In genomic region chr6:26199057-26199772, GRCh38 we compare ENCODE assay signal across 1 cellular context.
TF ChIP-seq lines count a peak whose summit lies in the region.

No MANE protein-coding gene starts in this region.

TF ChIP-seq in HepG2, 621 proteins besides CTCF, POLR2A, EP300 and RAD21 (continued from another document and continues in another):
- TF ChIP-seq, protein P1, sequence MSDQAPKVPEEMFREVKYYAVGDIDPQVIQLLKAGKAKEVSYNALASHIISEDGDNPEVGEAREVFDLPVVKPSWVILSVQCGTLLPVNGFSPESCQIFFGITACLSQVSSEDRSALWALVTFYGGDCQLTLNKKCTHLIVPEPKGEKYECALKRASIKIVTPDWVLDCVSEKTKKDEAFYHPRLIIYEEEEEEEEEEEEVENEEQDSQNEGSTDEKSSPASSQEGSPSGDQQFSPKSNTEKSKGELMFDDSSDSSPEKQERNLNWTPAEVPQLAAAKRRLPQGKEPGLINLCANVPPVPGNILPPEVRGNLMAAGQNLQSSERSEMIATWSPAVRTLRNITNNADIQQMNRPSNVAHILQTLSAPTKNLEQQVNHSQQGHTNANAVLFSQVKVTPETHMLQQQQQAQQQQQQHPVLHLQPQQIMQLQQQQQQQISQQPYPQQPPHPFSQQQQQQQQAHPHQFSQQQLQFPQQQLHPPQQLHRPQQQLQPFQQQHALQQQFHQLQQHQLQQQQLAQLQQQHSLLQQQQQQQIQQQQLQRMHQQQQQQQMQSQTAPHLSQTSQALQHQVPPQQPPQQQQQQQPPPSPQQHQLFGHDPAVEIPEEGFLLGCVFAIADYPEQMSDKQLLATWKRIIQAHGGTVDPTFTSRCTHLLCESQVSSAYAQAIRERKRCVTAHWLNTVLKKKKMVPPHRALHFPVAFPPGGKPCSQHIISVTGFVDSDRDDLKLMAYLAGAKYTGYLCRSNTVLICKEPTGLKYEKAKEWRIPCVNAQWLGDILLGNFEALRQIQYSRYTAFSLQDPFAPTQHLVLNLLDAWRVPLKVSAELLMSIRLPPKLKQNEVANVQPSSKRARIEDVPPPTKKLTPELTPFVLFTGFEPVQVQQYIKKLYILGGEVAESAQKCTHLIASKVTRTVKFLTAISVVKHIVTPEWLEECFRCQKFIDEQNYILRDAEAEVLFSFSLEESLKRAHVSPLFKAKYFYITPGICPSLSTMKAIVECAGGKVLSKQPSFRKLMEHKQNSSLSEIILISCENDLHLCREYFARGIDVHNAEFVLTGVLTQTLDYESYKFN (CRISPR knock-in tag; conservative IDR thresholded peaks at IDR 0.05): no peak; the same call in 1 of the 2 replicates
- TF ChIP-seq ATF2 (CRISPR knock-in tag; IDR thresholded peaks at IDR 0.05) (peak; percentile 63), ZNF672 (CRISPR knock-in tag; IDR thresholded peaks at IDR 0.05) (0 out of 2 replicates have a peak, but pooled peaks have one; percentile 62), CCDC6 (CRISPR knock-in tag; IDR thresholded peaks at IDR 0.05) (peak; percentile 14; the same call in 1 of the 2 replicates), AGO1 (IDR thresholded peaks at IDR 0.05; ENCODE audit: low read depth, low read length, poor library complexity, severe bottlenecking) (no peak), KLF11 (CRISPR knock-in tag; IDR thresholded peaks at IDR 0.05) (no peak), ELF3 (CRISPR knock-in tag; IDR thresholded peaks at IDR 0.05) (no peak), NFIC (IDR thresholded peaks at IDR 0.05; ENCODE audit: low read length) (peak; percentile 79), SRY (CRISPR knock-in tag; IDR thresholded peaks at IDR 0.05) (peak; percentile 78; the same call in 1 of the 2 replicates), NR2F2 (IDR thresholded peaks at IDR 0.05; ENCODE audit: borderline replicate concordance, low read depth) (no peak), HNF4G (IDR thresholded peaks at IDR 0.05; ENCODE audit: borderline replicate concordance, low read depth, low read length) (no peak), HNF4G (CRISPR knock-in tag; IDR thresholded peaks at IDR 0.05; ENCODE audit: borderline replicate concordance, low read depth) (no peak), ARHGAP35 (CRISPR knock-in tag; IDR thresholded peaks at IDR 0.05; ENCODE audit: borderline replicate concordance) (peak; percentile 83; the same call in 1 of the 2 replicates), ZSCAN25 (CRISPR knock-in tag; IDR thresholded peaks at IDR 0.05) (0 out of 2 replicates have a peak, but pooled peaks have one; percentile 20), SCMH1 (CRISPR knock-in tag; IDR thresholded peaks at IDR 0.05; ENCODE audit: borderline replicate concordance) (no peak), MEF2D (CRISPR knock-in tag; IDR thresholded peaks at IDR 0.05) (no peak), ZNF782 (CRISPR knock-in tag; IDR thresholded peaks at IDR 0.05; ENCODE audit: borderline replicate concordance) (no peak), ZFP36L2 (CRISPR knock-in tag; IDR thresholded peaks at IDR 0.05) (0 out of 2 replicates have a peak, but pooled peaks have one; percentile 50), ZNF333 (CRISPR knock-in tag; IDR thresholded peaks at IDR 0.05; ENCODE audit: borderline replicate concordance) (no peak), ZNF335 (CRISPR knock-in tag; IDR thresholded peaks at IDR 0.05) (0 out of 2 replicates have a peak, but pooled peaks have one; percentile 17), SRF (IDR thresholded peaks at IDR 0.05; ENCODE audit: low read depth, low read length) (no peak), DR1 (CRISPR knock-in tag; IDR thresholded peaks at IDR 0.05) (peak; percentile 90), ZMYM2 (CRISPR knock-in tag; IDR thresholded peaks at IDR 0.05) (0 out of 2 replicates have a peak, but pooled peaks have one; percentile 50), MAFG (CRISPR knock-in tag; IDR thresholded peaks at IDR 0.05) (no peak), ZNF629 (CRISPR knock-in tag; conservative IDR thresholded peaks at IDR 0.05) (peak; percentile 25; the same call in 1 of the 2 replicates), ZNF83 (CRISPR knock-in tag; IDR thresholded peaks at IDR 0.05; ENCODE audit: borderline replicate concordance) (0 out of 2 replicates have a peak, but pooled peaks have one; percentile 54), TFE3 (CRISPR knock-in tag; IDR thresholded peaks at IDR 0.05) (0 out of 2 replicates have a peak, but pooled peaks have one; percentile 17), RNF219 (CRISPR knock-in tag; IDR thresholded peaks at IDR 0.05) (peak; percentile 84), CREB1 (IDR thresholded peaks at IDR 0.05) (peak; percentile 18; the same call in 1 of the 2 replicates), CREB1 (CRISPR knock-in tag; IDR thresholded peaks at IDR 0.05) (peak; percentile 75), ASH2L (IDR thresholded peaks at IDR 0.05; ENCODE audit: insufficient read length, low read depth, low read length) (peak; percentile 69), ZNF572 (CRISPR knock-in tag; IDR thresholded peaks at IDR 0.05) (no peak), GATAD2A (CRISPR knock-in tag; IDR thresholded peaks at IDR 0.05) (no peak), PRDM15 (CRISPR knock-in tag; IDR thresholded peaks at IDR 0.05) (no peak; the same call in 1 of the 2 replicates), KLF16 (CRISPR knock-in tag; IDR thresholded peaks at IDR 0.05) (peak in 1 of 2 experiments; percentile 68; a peak in 1 of 4 replicates), ATF5 (CRISPR knock-in tag; IDR thresholded peaks at IDR 0.05; ENCODE audit: low read depth) (peak; percentile 43; the same call in 1 of the 2 replicates), HOXA7 (CRISPR knock-in tag; IDR thresholded peaks at IDR 0.05) (no peak), EED (CRISPR knock-in tag; IDR thresholded peaks at IDR 0.05) (0 out of 2 replicates have a peak, but pooled peaks have one; percentile 62), THYN1 (CRISPR knock-in tag; IDR thresholded peaks at IDR 0.05; ENCODE audit: borderline replicate concordance, low read depth) (no peak), CENPT (CRISPR knock-in tag; IDR thresholded peaks at IDR 0.05; ENCODE audit: low read depth) (peak; percentile 40; the same call in 1 of the 2 replicates)
- TF ChIP-seq, protein P2, sequence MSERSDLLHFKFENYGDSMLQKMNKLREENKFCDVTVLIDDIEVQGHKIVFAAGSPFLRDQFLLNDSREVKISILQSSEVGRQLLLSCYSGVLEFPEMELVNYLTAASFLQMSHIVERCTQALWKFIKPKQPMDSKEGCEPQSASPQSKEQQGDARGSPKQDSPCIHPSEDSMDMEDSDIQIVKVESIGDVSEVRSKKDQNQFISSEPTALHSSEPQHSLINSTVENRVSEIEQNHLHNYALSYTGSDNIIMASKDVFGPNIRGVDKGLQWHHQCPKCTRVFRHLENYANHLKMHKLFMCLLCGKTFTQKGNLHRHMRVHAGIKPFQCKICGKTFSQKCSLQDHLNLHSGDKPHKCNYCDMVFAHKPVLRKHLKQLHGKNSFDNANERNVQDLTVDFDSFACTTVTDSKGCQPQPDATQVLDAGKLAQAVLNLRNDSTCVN (CRISPR knock-in tag; IDR thresholded peaks at IDR 0.05; ENCODE audit: borderline replicate concordance): no peak
- TF ChIP-seq, protein P3, sequence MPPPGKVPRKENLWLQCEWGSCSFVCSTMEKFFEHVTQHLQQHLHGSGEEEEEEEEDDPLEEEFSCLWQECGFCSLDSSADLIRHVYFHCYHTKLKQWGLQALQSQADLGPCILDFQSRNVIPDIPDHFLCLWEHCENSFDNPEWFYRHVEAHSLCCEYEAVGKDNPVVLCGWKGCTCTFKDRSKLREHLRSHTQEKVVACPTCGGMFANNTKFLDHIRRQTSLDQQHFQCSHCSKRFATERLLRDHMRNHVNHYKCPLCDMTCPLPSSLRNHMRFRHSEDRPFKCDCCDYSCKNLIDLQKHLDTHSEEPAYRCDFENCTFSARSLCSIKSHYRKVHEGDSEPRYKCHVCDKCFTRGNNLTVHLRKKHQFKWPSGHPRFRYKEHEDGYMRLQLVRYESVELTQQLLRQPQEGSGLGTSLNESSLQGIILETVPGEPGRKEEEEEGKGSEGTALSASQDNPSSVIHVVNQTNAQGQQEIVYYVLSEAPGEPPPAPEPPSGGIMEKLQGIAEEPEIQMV (CRISPR knock-in tag; IDR thresholded peaks at IDR 0.05; ENCODE audit: low read depth): peak; percentile 78
- TF ChIP-seq, protein P4, sequence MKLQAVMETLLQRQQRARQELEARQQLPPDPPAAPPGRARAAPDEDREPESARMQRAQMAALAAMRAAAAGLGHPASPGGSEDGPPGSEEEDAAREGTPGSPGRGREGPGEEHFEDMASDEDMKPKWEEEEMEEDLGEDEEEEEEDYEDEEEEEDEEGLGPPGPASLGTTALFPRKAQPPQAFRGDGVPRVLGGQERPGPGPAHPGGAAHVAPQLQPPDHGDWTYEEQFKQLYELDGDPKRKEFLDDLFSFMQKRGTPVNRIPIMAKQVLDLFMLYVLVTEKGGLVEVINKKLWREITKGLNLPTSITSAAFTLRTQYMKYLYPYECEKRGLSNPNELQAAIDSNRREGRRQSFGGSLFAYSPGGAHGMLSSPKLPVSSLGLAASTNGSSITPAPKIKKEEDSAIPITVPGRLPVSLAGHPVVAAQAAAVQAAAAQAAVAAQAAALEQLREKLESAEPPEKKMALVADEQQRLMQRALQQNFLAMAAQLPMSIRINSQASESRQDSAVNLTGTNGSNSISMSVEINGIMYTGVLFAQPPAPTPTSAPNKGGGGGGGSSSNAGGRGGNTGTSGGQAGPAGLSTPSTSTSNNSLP (IDR thresholded peaks at IDR 0.05; ENCODE audit: low read depth, low read length): peak; percentile 55; the same call in 1 of the 2 replicates
